1 cellular context compared by ENCODE assay signal in genomic region chr3:23263796-23264195, GRCh38.
TF ChIP-seq lines count a peak whose summit lies in the region.

No MANE protein-coding gene starts in this region.

TF ChIP-seq in SK-N-SH treated with all-trans-retinoic acid at 6 μM for 48 hours, 23 proteins besides CTCF, POLR2A, EP300 and RAD21 (continued from another document):
- no peak for TF ChIP-seq CSRNP3 (CRISPR knock-in tag; IDR thresholded peaks at IDR 0.05)
- no peak for TF ChIP-seq PATZ1 (CRISPR knock-in tag; IDR thresholded peaks at IDR 0.05; ENCODE audit: borderline replicate concordance)
- TF ChIP-seq ZNF70 (CRISPR knock-in tag; IDR thresholded peaks at IDR 0.05), result no peak
- no peak for TF ChIP-seq ISL1 (CRISPR knock-in tag; IDR thresholded peaks at IDR 0.05)
- TF ChIP-seq TSHZ2 (CRISPR knock-in tag; IDR thresholded peaks at IDR 0.05), result no peak
- no peak for TF ChIP-seq POU6F1 (CRISPR knock-in tag; IDR thresholded peaks at IDR 0.05; ENCODE audit: borderline replicate concordance, low read depth)
- no peak for TF ChIP-seq GLIS3 (CRISPR knock-in tag; IDR thresholded peaks at IDR 0.05)
- no peak for TF ChIP-seq ESRRG (CRISPR knock-in tag; IDR thresholded peaks at IDR 0.05)
- no peak for TF ChIP-seq ZNF565 (CRISPR knock-in tag; conservative IDR thresholded peaks at IDR 0.05; ENCODE audit: low read depth)
- TF ChIP-seq ARNTL (CRISPR knock-in tag; IDR thresholded peaks at IDR 0.05; ENCODE audit: borderline replicate concordance, low read depth), result no peak
- TF ChIP-seq CSDC2 (CRISPR knock-in tag; IDR thresholded peaks at IDR 0.05), result no peak
- no peak for TF ChIP-seq BACH2 (CRISPR knock-in tag; IDR thresholded peaks at IDR 0.05; ENCODE audit: borderline replicate concordance)
- no peak for TF ChIP-seq ZC3H10 (CRISPR knock-in tag; IDR thresholded peaks at IDR 0.05)
